Comparison of ENCODE assay signal across 9 cellular contexts in the genomic region with DNA sequence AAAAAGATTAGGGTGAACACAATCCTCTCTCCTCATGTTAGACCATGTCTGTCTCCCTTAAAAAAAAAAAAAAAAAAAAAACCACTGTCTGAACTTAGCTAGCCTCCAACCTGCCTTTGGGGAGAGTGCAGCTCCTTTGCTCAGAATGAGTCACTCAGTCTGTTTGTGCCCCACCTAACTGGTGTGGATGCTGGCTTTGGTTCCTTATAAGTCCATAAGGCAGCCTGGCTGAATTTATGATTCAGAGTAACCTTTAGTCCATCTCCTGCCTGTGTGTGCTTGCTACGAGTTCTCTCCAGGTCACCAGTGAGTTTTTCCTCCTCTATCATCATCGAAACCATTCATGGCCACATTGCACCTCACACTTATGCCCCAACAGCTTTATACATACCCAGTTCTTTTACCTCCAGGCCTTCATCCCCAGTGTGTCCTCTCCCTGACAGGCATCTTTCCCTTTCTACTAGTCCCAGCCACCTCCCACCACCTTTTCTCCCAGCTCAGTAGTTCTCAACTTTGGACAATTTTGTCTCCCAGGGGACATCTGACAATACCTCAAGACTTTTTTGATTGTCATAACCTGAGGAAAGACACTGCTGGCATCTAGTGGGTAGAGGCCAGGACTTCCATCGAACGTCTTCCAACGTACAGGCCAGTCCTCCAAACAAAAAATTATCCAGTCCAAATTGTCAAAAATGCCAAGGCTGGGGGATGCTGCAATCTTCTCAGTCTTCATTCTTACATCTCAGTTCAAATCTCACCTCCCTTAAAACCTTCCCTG.
DNase-seq lines count a peak whose midpoint lies in the region; ATAC-seq and TF ChIP-seq lines count a peak whose summit lies in the region.
"Had no signal": no experiment of that assay in that cellular context is flagged by ENCODE, and none has a peak within 500 bp of the region (broad histone marks: within the 10 kb centered on the region; RNA-seq: fewer than 3 reads in every experiment).

No MANE protein-coding gene starts in this region.

- DNase-seq in GM04504 (ENCODE audit: low read depth) (peak; percentile 71), NB4 (ENCODE audit: low read depth) (peak; percentile 3), esophagus muscularis mucosa (ENCODE audit: extremely low spot score) (no peak), retinal pigment epithelial cell (ENCODE audit: low read depth) (peak; percentile 82), GM20000 (ENCODE audit: low spot score) (no peak)
- DNase-seq in effector memory CD4-positive, alpha-beta T cell = no peak

- no peaks in the 10 kb centered on the region for H3K27me3 ChIP-seq in esophagus muscularis mucosa
- no peaks in the 10 kb centered on the region for H3K27me3 ChIP-seq in effector memory CD4-positive, alpha-beta T cell (replicated peaks; ENCODE audit: control insufficient read depth, insufficient read depth, low read length, poor library complexity, severe bottlenecking)
- H3K27me3 ChIP-seq: ascending aorta had no signal

- no peaks in the 10 kb centered on the region for H3K36me3 ChIP-seq in esophagus muscularis mucosa
- no peaks in the 10 kb centered on the region for H3K36me3 ChIP-seq in effector memory CD4-positive, alpha-beta T cell (ENCODE audit: control insufficient read depth, insufficient read depth, low read length)
- H3K36me3 ChIP-seq: ascending aorta had no signal

- peaks cover 0 to 9% (median 0%) of the 10 kb centered on the region in 4 donors for H3K9me3 ChIP-seq in esophagus muscularis mucosa
- no peaks in the 10 kb centered on the region for H3K9me3 ChIP-seq in effector memory CD4-positive, alpha-beta T cell (ENCODE audit: control insufficient read depth, low read length)
- H3K9me3 ChIP-seq: ascending aorta had no signal

- WGBS in esophagus muscularis mucosa = 68% methylated on average over 5 of the region's 5 CpGs

- no peak for TF ChIP-seq POLR2A in NB4 (IDR thresholded peaks at IDR 0.05; ENCODE audit: extremely low read depth, insufficient read length)
- no peak for TF ChIP-seq POLR2A in esophagus muscularis mucosa (IDR thresholded peaks at IDR 0.05; ENCODE audit: low read depth)

- TF ChIP-seq EP300 in esophagus muscularis mucosa (IDR thresholded peaks at IDR 0.05) = no peak

- H3K4me3 ChIP-seq in NB4 (ENCODE audit: low read depth, low read length) = no peak overlapping the region
- no peak overlapping the region for H3K4me3 ChIP-seq in esophagus muscularis mucosa
- no peak overlapping the region for H3K4me3 ChIP-seq in retinal pigment epithelial cell (ENCODE audit: low read length)
- H3K4me3 ChIP-seq in effector memory CD4-positive, alpha-beta T cell (ENCODE audit: insufficient read depth, low read depth, low read length, poor library complexity, severe bottlenecking) = no peak overlapping the region
- H3K4me3 ChIP-seq: ascending aorta had no signal

- TF ChIP-seq CTCF in NB4 (IDR thresholded peaks at IDR 0.05; ENCODE audit: low read depth, low read length) = no peak
- TF ChIP-seq CTCF in esophagus muscularis mucosa (IDR thresholded peaks at IDR 0.05) = no peak
- no peak for TF ChIP-seq CTCF in retinal pigment epithelial cell (conservative IDR thresholded peaks at IDR 0.05; ENCODE audit: low read depth, low read length)
- TF ChIP-seq CTCF in GM20000 (IDR thresholded peaks at IDR 0.05; ENCODE audit: extremely low read depth, missing control alignments) = no peak

- H3K27ac ChIP-seq in esophagus muscularis mucosa (replicated peaks in 1 of 4) = peak overlapping the region; percentile 17 to 68 (median 46)
- H3K27ac ChIP-seq in effector memory CD4-positive, alpha-beta T cell (ENCODE audit: insufficient read depth, low read length, poor library complexity, severe bottlenecking) = no peak overlapping the region

- H3K4me1 ChIP-seq in esophagus muscularis mucosa = peaks cover 0 to 28% (median 22%) of the 10 kb centered on the region in 4 donors
- H3K4me1 ChIP-seq in effector memory CD4-positive, alpha-beta T cell (ENCODE audit: control insufficient read depth, insufficient read depth, low read length, poor library complexity, severe bottlenecking) = no peaks in the 10 kb centered on the region
- H3K4me1 ChIP-seq: ascending aorta had no signal

- intact Hi-C loops in esophagus muscularis mucosa (cut with DNase I) = no loop called here

- ATAC-seq in GM21526 (IDR thresholded peaks at IDR 0.05; ENCODE audit: low FRiP score, unreplicated experiment) = no peak
- ATAC-seq in HG02623 (IDR thresholded peaks at IDR 0.05; ENCODE audit: unreplicated experiment) = no peak

Comparison
In these comparisons a context has a peak if more than half of its experiments do, and no peak if none do; other contexts are left out.
1. DNase-seq: peak in GM04504 (single experiment), NB4 (single experiment) and retinal pigment epithelial cell (single experiment); none in esophagus muscularis mucosa (single experiment), GM20000 (single experiment) and effector memory CD4-positive, alpha-beta T cell (0 of 3).